22 cellular contexts compared by ENCODE assay signal in genomic region chr1:52667290-52667689, GRCh38. TPM values are rescaled to one million over a fixed set of nuclear protein-coding genes. Genes with fewer than 3 reads are reported as not detected.
DNase-seq lines count a peak whose midpoint lies in the region; ATAC-seq, FAIRE-seq and TF ChIP-seq lines count a peak whose summit lies in the region.
"Had no signal": no experiment of that assay in that cellular context is flagged by ENCODE, and none has a peak within 500 bp of the region (broad histone marks: within the 10 kb centered on the region; RNA-seq: fewer than 3 reads in every experiment).

No MANE protein-coding gene starts in this region.

- no peak for TF ChIP-seq RAD21 in H1 (IDR thresholded peaks at IDR 0.05 in 1 of 2, conservative IDR thresholded peaks at IDR 0.05 in 1 of 2; ENCODE audit: low read depth in 2 of 2, low read length in 2 of 2)

- no peaks in the 10 kb centered on the region for H3K4me1 Mint-ChIP-seq in stimulated activated effector memory CD8-positive, alpha-beta T cell treated with anti-CD3 and anti-CD28 coated beads, Interleukin-12 subunit alpha, Interleukin-12 subunit beta, amount 100 ng/mL, for 72 hours
- H3K4me1 Mint-ChIP-seq in activated CD4-positive, alpha-beta T cell treated with anti-CD3 and anti-CD28 coated beads, Interleukin-2, amount 10 ng/mL, durations not matched to agents 7 days and 5 days, result peaks cover 5% of the 10 kb centered on the region

- no peaks in the 10 kb centered on the region for H3K23me2 ChIP-seq in H1 (ENCODE audit: low read depth, low read length)

- peaks cover 2% of the 10 kb centered on the region; the same call in 1 of the 2 replicates for H3K4me1 ChIP-seq in HEK293 (ENCODE audit: control insufficient read depth, insufficient read depth, low read length)
- peaks cover 4 to 17% (median 6%) of the 10 kb centered on the region in 4 experiments; a peak in 5 of 7 replicates for H3K4me1 ChIP-seq in H1 (replicated peaks in 1 of 4; ENCODE audit: control insufficient read depth in 3 of 4, insufficient read depth in 4 of 4, low read length in 3 of 4)

- H3K27ac ChIP-seq in HEK293 (ENCODE audit: extremely low read depth, low read depth, low read length), result no peak overlapping the region
- no peak overlapping the region for H3K27ac ChIP-seq in H1 (ENCODE audit: low read depth, low read length)
- H3K27ac ChIP-seq: 22Rv1, BLaER1, C4-2B had no signal

- no peak overlapping the region for H3K56ac ChIP-seq in H1 (replicated peaks; ENCODE audit: insufficient read length, low read depth, low read length)

- no peaks in the 10 kb centered on the region for H3K27me3 ChIP-seq in H1 (replicated peaks in 1 of 4; ENCODE audit: control insufficient read depth in 3 of 4, extremely low read depth in 1 of 4, insufficient read depth in 3 of 4, low read length in 3 of 4)
- H3K27me3 ChIP-seq: BLaER1 had no signal

- no peaks in the 10 kb centered on the region for H3K9me3 ChIP-seq in HEK293 (ENCODE audit: control insufficient read depth, insufficient read depth, low read depth, low read length)
- H3K9me3 ChIP-seq in H1 (ENCODE audit: insufficient read depth in 2 of 2, low read depth in 1 of 2, low read length in 1 of 2), result no peaks in the 10 kb centered on the region
- H3K9me3 ChIP-seq: BLaER1, Caco-2 had no signal

- H3K18ac ChIP-seq in H1 (ENCODE audit: extremely low read depth, low read length), result no peak overlapping the region

- DNase-seq in NCI-H146 (lab: John Stamatoyannopoulos, UW) (peak; percentile 6), NCI-H146 treated with DMSO at 0.1 percent for 48 hours (lab: John Stamatoyannopoulos, UW; ENCODE audit: unreplicated experiment) (no peak), H1 (ENCODE audit: low read depth in 1 of 2, low spot score in 2 of 2) (no peak), NK-92 (lab: John Stamatoyannopoulos, UW; ENCODE audit: unreplicated experiment) (no peak)
- no peak for DNase-seq in stimulated activated effector memory CD8-positive, alpha-beta T cell treated with anti-CD3 and anti-CD28 coated beads, Interleukin-12 subunit alpha, Interleukin-12 subunit beta, amount 100 ng/mL, for 72 hours (ENCODE audit: low spot score in 2 of 2)
- DNase-seq in activated CD4-positive, alpha-beta T cell treated with anti-CD3 and anti-CD28 coated beads, Interleukin-2, amount 10 ng/mL, durations not matched to agents 7 days and 5 days, result no peak
- DNase-seq: Caco-2; CD4-positive, CD25-positive, alpha-beta regulatory T cell; CD8-positive, alpha-beta T cell; DMS153; DND-41; GOT3; H7; HCEC 1CT had no signal

- POLR2A ChIA-PET in HEK293 (lab: Yijun Ruan, JAX), result no interaction called here
- POLR2A ChIA-PET in H1 (lab: Charles Lee; ENCODE audit: partially characterized antibody), result no interaction called here
- POLR2A ChIA-PET in activated CD4-positive, alpha-beta T cell treated with anti-CD3 and anti-CD28 coated beads, Interleukin-2, amount 10 ng/mL, durations not matched to agents 7 days and 5 days (lab: Charles Lee), result no interaction called here

- no peaks in the 10 kb centered on the region for H3K27me3 Mint-ChIP-seq in activated CD4-positive, alpha-beta T cell treated with anti-CD3 and anti-CD28 coated beads, Interleukin-2, amount 10 ng/mL, durations not matched to agents 7 days and 5 days
- H3K27me3 Mint-ChIP-seq: B cell; CD4-positive, CD25-positive, alpha-beta regulatory T cell had no signal

- ATAC-seq in stimulated activated effector memory CD8-positive, alpha-beta T cell treated with anti-CD3 and anti-CD28 coated beads, Interleukin-12 subunit alpha, Interleukin-12 subunit beta, amount 100 ng/mL, for 72 hours, result no peak
- ATAC-seq: CD8-positive, alpha-beta T cell had no signal

- no peak overlapping the region for H2BK120ac ChIP-seq in H1 (replicated peaks; ENCODE audit: low read depth, low read length)

- H4K91ac ChIP-seq in H1 (replicated peaks; ENCODE audit: insufficient read length, low read length), result no peak overlapping the region

- H3K4ac ChIP-seq in H1 (replicated peaks; ENCODE audit: insufficient read length, low read depth, low read length), result no peak overlapping the region

- no peak for TF ChIP-seq POLR2A in H1 (IDR thresholded peaks at IDR 0.05; ENCODE audit: control extremely low read depth in 1 of 2, low read depth in 2 of 2, low read length in 2 of 2)

- H2BK20ac ChIP-seq in H1 (ENCODE audit: low read length), result peak overlapping the region; percentile 25; the same call in 1 of the 2 replicates

- H2AFZ ChIP-seq in H1 (ENCODE audit: low read length), result no peak overlapping the region

- no peaks in the 10 kb centered on the region for H3K79me1 ChIP-seq in H1 (ENCODE audit: low read depth, low read length)

- H3K9me3 Mint-ChIP-seq in stimulated activated effector memory CD8-positive, alpha-beta T cell treated with anti-CD3 and anti-CD28 coated beads, Interleukin-12 subunit alpha, Interleukin-12 subunit beta, amount 100 ng/mL, for 72 hours, result no peaks in the 10 kb centered on the region
- no peaks in the 10 kb centered on the region for H3K9me3 Mint-ChIP-seq in activated CD4-positive, alpha-beta T cell treated with anti-CD3 and anti-CD28 coated beads, Interleukin-2, amount 10 ng/mL, durations not matched to agents 7 days and 5 days
- H3K9me3 Mint-ChIP-seq: CD4-positive, CD25-positive, alpha-beta regulatory T cell; CD8-positive, alpha-beta T cell had no signal

- H3K14ac ChIP-seq in H1 (ENCODE audit: insufficient read length), result no peak overlapping the region

- no peak overlapping the region for H3K4me3 Mint-ChIP-seq in stimulated activated effector memory CD8-positive, alpha-beta T cell treated with anti-CD3 and anti-CD28 coated beads, Interleukin-12 subunit alpha, Interleukin-12 subunit beta, amount 100 ng/mL, for 72 hours
- no peak overlapping the region for H3K4me3 Mint-ChIP-seq in activated CD4-positive, alpha-beta T cell treated with anti-CD3 and anti-CD28 coated beads, Interleukin-2, amount 10 ng/mL, durations not matched to agents 7 days and 5 days
- H3K4me3 Mint-ChIP-seq: B cell; CD4-positive, CD25-positive, alpha-beta regulatory T cell; CD8-positive, alpha-beta T cell had no signal

- FAIRE-seq in H1 (lab: Jason Lieb, UNC), result no peak
- FAIRE-seq: A204.1, G401.6 had no signal

- CTCF ChIA-PET in HEK293 (lab: Yijun Ruan, JAX), result interaction anchor here (1.2 kb wide), 1 partner anchor 298 kb away, joined by 3 read pairs; no protein-coding TSS in a partner anchor
- CTCF ChIA-PET in H1 (lab: Charles Lee; ENCODE audit: partially characterized antibody), result interaction anchor here (1.1 to 1.5 kb wide), 3 partner anchors 9 to 89 kb away, joined by 3 to 6 read pairs (median 3); no protein-coding TSS in a partner anchor
- CTCF ChIA-PET in activated CD4-positive, alpha-beta T cell treated with anti-CD3 and anti-CD28 coated beads, Interleukin-2, amount 10 ng/mL, durations not matched to agents 7 days and 5 days (lab: Charles Lee), result interaction anchor here (1.0 to 2.8 kb wide), 3 partner anchors 8 to 13 kb away, joined by 3 to 10 read pairs (median 3); no protein-coding TSS in a partner anchor

- H4K8ac ChIP-seq in H1 (ENCODE audit: extremely low read depth, insufficient read depth, low read length), result no peak overlapping the region

- H2AK5ac ChIP-seq in H1 (ENCODE audit: low read depth, low read length), result no peak overlapping the region

- H3K27ac Mint-ChIP-seq in stimulated activated effector memory CD8-positive, alpha-beta T cell treated with anti-CD3 and anti-CD28 coated beads, Interleukin-12 subunit alpha, Interleukin-12 subunit beta, amount 100 ng/mL, for 72 hours, result peak overlapping the region; percentile 10
- H3K27ac Mint-ChIP-seq in activated CD4-positive, alpha-beta T cell treated with anti-CD3 and anti-CD28 coated beads, Interleukin-2, amount 10 ng/mL, durations not matched to agents 7 days and 5 days, result no peak overlapping the region

- WGBS in H1 (ENCODE audit: extremely low coverage in 1 of 2, insufficient coverage in 1 of 2, insufficient read length in 1 of 2, insufficient replicate concordance in 2 of 2, low coverage in 1 of 2, low lambda C conversion rate in 2 of 2, missing lambda C conversion rate in 1 of 2), 2 experiments, result 82% methylated on average over 5 of the region's 5 CpGs; no CpG with 5 or more reads in 1 of the 2 experiments

- no peak overlapping the region for H3K4me3 ChIP-seq in HEK293 (ENCODE audit: low read depth, low read length)
- no peak overlapping the region for H3K4me3 ChIP-seq in H1 (ENCODE audit: extremely low read depth in 1 of 4, insufficient read depth in 2 of 4, low read depth in 3 of 4, low read length in 4 of 4)
- H3K4me3 ChIP-seq: BLaER1 had no signal

- peaks cover 12% of the 10 kb centered on the region for H3K36me3 Mint-ChIP-seq in stimulated activated effector memory CD8-positive, alpha-beta T cell treated with anti-CD3 and anti-CD28 coated beads, Interleukin-12 subunit alpha, Interleukin-12 subunit beta, amount 100 ng/mL, for 72 hours
- H3K36me3 Mint-ChIP-seq in activated CD4-positive, alpha-beta T cell treated with anti-CD3 and anti-CD28 coated beads, Interleukin-2, amount 10 ng/mL, durations not matched to agents 7 days and 5 days (ENCODE audit: low read depth), result peaks cover 1% of the 10 kb centered on the region

- H4K20me1 ChIP-seq in H1 (replicated peaks in 1 of 2; ENCODE audit: control insufficient read depth in 1 of 2, insufficient read depth in 2 of 2, low read length in 2 of 2), result no peaks in the 10 kb centered on the region
- H4K20me1 ChIP-seq: BLaER1 had no signal

- H3K9ac ChIP-seq in H1 (replicated peaks in 1 of 4; ENCODE audit: extremely low read depth in 1 of 4, low read depth in 3 of 4, low read length in 3 of 4), result no peak overlapping the region
- H3K9ac ChIP-seq: BLaER1 had no signal

- no peak overlapping the region for H2BK12ac ChIP-seq in H1 (ENCODE audit: low read depth, low read length)

- no peak overlapping the region for H3K4me2 ChIP-seq in H1 (ENCODE audit: insufficient read depth in 1 of 2, low read depth in 2 of 2, low read length in 2 of 2)
- H3K4me2 ChIP-seq: BLaER1 had no signal

- H3K79me2 ChIP-seq in H1 (ENCODE audit: control insufficient read depth in 1 of 2, insufficient read depth in 2 of 2, low read length in 2 of 2), result no peaks in the 10 kb centered on the region

- no peak overlapping the region for H3K23ac ChIP-seq in H1 (ENCODE audit: insufficient read length)

- H2BK5ac ChIP-seq in H1 (ENCODE audit: low read depth, low read length), result no peak overlapping the region

- no peaks in the 10 kb centered on the region for H3K36me3 ChIP-seq in HEK293 (ENCODE audit: control insufficient read depth in 2 of 2, insufficient read depth in 1 of 2, low read length in 2 of 2)
- no peaks in the 10 kb centered on the region for H3K36me3 ChIP-seq in H1 (ENCODE audit: control insufficient read depth in 2 of 4, insufficient read depth in 4 of 4, low read length in 3 of 4)

- H2BK15ac ChIP-seq in H1 (ENCODE audit: low read length), result no peak overlapping the region

- no peak overlapping the region for H4K5ac ChIP-seq in H1 (ENCODE audit: insufficient read length, low read depth, low read length)

- TF ChIP-seq CTCF in HEK293 (tag by site-specific recombination; IDR thresholded peaks at IDR 0.05) (no peak), H1 (IDR thresholded peaks at IDR 0.05; ENCODE audit: control extremely low read depth in 1 of 3, insufficient read depth in 1 of 3, low read depth in 1 of 3, low read length in 3 of 3) (no peak)

- TF ChIP-seq EP300 in H1 (IDR thresholded peaks at IDR 0.05; ENCODE audit: borderline replicate concordance in 1 of 2, low read depth in 2 of 2, low read length in 2 of 2), result no peak

RNA-seq across cellular contexts. Expression of gene COA7, which starts 30.9 kb away (rescaled TPM):
- 61.8 and 62.6 TPM in 2 replicates for total RNA-seq in H1 (2021; fragmentation: NEBNext Ultra II Directional; extraction: Animal tissue kit (Norgen Biotek cat#: 25700))
- 17.0 and 23.2 TPM in 2 replicates for polyA plus RNA-seq in H1 (2011; rRNA removed)
- polyA plus RNA-seq in H1 (2011; cell fraction: cytosol; rRNA removed), result 29.6 TPM
- polyA plus RNA-seq in H1 (2011; cell fraction: nucleus; rRNA removed), result 18.2 TPM
- 41.9 to 58.1 TPM (median 47.4 TPM) in 4 replicates for polyA plus RNA-seq in H1 (2012, experiment 1 of 2)
- polyA plus RNA-seq in H1 (2012, experiment 2 of 2), result 8.0 TPM
- 18.0 TPM for polyA plus RNA-seq in H1 (2013, experiment 1 of 2)
- 17.4 TPM for polyA plus RNA-seq in H1 (2013, experiment 2 of 2)
- polyA minus RNA-seq in H1 (2011; rRNA and poly(A)+ RNA removed), result 76.6 and 78.7 TPM in 2 replicates
- polyA minus RNA-seq in H1 (2011; cell fraction: cytosol; rRNA and poly(A)+ RNA removed), result 14.5 TPM
- polyA minus RNA-seq in H1 (2011; cell fraction: nucleus; rRNA and poly(A)+ RNA removed), result 18.3 TPM
- 10 to 100 TPM; 10.8 to 14.6 TPM for total RNA-seq in activated CD4-positive, alpha-beta T cell treated with anti-CD3 and anti-CD28 coated beads, Interleukin-2, amount 10 ng/mL, durations not matched to agents 7 days and 5 days

RNA-seq across cellular contexts. Expression of gene SHISAL2A, which starts 34.3 kb away (rescaled TPM):
- 0.50 and 0.74 TPM in 2 replicates for total RNA-seq in H1 (2021; fragmentation: NEBNext Ultra II Directional; extraction: Animal tissue kit (Norgen Biotek cat#: 25700))
- polyA plus RNA-seq in H1 (2011; rRNA removed), result 1.8 and 2.1 TPM in 2 replicates
- polyA plus RNA-seq in H1 (2011; cell fraction: cytosol; rRNA removed), result 1.7 TPM
- polyA plus RNA-seq in H1 (2011; cell fraction: nucleus; rRNA removed), result 1.6 TPM
- polyA plus RNA-seq in H1 (2012, experiment 1 of 2), result 0.29 to 1.8 TPM (median 1.1 TPM) in 4 replicates
- polyA plus RNA-seq in H1 (2012, experiment 2 of 2), result 1.2 TPM
- polyA plus RNA-seq in H1 (2013, experiment 1 of 2), result 0.93 TPM
- 1.2 TPM for polyA plus RNA-seq in H1 (2013, experiment 2 of 2)
- polyA minus RNA-seq in H1 (2011; rRNA and poly(A)+ RNA removed), result 0.90 and 3.2 TPM in 2 replicates
- polyA minus RNA-seq in H1 (2011; cell fraction: cytosol; rRNA and poly(A)+ RNA removed), result not detected
- polyA minus RNA-seq in H1 (2011; cell fraction: nucleus; rRNA and poly(A)+ RNA removed), result 1.4 TPM
- 1 to 10 TPM; 8.2 TPM for total RNA-seq in activated CD4-positive, alpha-beta T cell treated with anti-CD3 and anti-CD28 coated beads, Interleukin-2, amount 10 ng/mL, durations not matched to agents 7 days and 5 days
- polyA plus RNA-seq: AG04450 had no signal

RNA-seq across cellular contexts. Expression of gene ZYG11B, which starts 59.0 kb away (rescaled TPM):
- 20.9 and 21.4 TPM in 2 replicates for total RNA-seq in H1 (2021; fragmentation: NEBNext Ultra II Directional; extraction: Animal tissue kit (Norgen Biotek cat#: 25700))
- 4.4 TPM in 2 replicates for polyA plus RNA-seq in H1 (2011; rRNA removed)
- polyA plus RNA-seq in H1 (2011; cell fraction: cytosol; rRNA removed), result 5.9 TPM
- polyA plus RNA-seq in H1 (2011; cell fraction: nucleus; rRNA removed), result 4.3 TPM
- 3.5 to 5.6 TPM (median 4.8 TPM) in 4 replicates for polyA plus RNA-seq in H1 (2012, experiment 1 of 2)
- 0.51 TPM for polyA plus RNA-seq in H1 (2012, experiment 2 of 2)
- 7.0 TPM for polyA plus RNA-seq in H1 (2013, experiment 1 of 2)
- 7.6 TPM for polyA plus RNA-seq in H1 (2013, experiment 2 of 2)
- 36.7 and 49.8 TPM in 2 replicates for polyA minus RNA-seq in H1 (2011; rRNA and poly(A)+ RNA removed)
- 8.7 TPM for polyA minus RNA-seq in H1 (2011; cell fraction: cytosol; rRNA and poly(A)+ RNA removed)
- 23.1 TPM for polyA minus RNA-seq in H1 (2011; cell fraction: nucleus; rRNA and poly(A)+ RNA removed)
- total RNA-seq in activated CD4-positive, alpha-beta T cell treated with anti-CD3 and anti-CD28 coated beads, Interleukin-2, amount 10 ng/mL, durations not matched to agents 7 days and 5 days, result 10 to 100 TPM; 14.5 to 14.8 TPM
